Comparison of ENCODE assay signal across 1 cellular context in the genomic region with DNA sequence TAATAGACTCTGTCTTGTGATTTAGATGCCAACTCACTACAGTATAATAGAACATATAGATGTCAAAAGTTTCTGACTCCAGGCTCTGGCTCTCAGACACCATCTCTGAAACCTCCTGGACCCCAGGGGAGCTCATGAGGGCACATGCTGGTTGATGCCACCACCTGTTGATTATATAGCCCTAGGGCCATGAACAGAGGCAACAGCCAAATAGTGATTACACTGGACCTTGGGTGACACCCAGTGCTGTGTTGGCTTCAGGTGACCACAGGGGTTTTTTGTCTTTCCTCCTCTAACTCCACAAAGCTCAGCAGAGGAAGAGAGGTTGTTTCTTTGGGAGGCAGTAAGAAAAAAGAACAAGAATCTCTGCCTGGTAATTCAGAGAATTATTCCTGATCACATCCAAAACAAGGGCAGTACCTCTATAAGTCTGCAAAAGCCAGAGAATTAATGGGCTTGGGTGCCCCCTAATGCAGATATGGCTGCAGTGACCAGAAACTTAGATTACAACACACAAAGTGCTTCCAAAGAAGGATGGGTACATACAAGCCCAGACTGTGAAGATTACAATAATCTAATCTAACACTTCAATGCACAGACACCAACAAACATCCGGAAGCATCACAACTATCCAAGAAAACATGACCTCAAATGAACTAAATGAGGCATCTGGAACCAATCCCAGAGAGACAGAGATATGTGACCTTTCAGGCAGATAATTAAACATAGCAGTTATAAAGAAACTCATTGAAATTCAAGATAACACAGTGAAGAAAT.
TF ChIP-seq lines count a peak whose summit lies in the region.

No MANE protein-coding gene starts in this region.

TF ChIP-seq in HCT116, 20 proteins besides CTCF, POLR2A, EP300 and RAD21 (continued from another document):
- TF ChIP-seq, protein P1, sequence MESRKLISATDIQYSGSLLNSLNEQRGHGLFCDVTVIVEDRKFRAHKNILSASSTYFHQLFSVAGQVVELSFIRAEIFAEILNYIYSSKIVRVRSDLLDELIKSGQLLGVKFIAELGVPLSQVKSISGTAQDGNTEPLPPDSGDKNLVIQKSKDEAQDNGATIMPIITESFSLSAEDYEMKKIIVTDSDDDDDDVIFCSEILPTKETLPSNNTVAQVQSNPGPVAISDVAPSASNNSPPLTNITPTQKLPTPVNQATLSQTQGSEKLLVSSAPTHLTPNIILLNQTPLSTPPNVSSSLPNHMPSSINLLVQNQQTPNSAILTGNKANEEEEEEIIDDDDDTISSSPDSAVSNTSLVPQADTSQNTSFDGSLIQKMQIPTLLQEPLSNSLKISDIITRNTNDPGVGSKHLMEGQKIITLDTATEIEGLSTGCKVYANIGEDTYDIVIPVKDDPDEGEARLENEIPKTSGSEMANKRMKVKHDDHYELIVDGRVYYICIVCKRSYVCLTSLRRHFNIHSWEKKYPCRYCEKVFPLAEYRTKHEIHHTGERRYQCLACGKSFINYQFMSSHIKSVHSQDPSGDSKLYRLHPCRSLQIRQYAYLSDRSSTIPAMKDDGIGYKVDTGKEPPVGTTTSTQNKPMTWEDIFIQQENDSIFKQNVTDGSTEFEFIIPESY (IDR thresholded peaks at IDR 0.05; ENCODE audit: extremely low read depth, insufficient replicate concordance, low read length), result no peak
- no peak for TF ChIP-seq EZH2phosphoT487 (IDR thresholded peaks at IDR 0.05; ENCODE audit: borderline replicate concordance)
- TF ChIP-seq JUND (IDR thresholded peaks at IDR 0.05), result no peak
- TF ChIP-seq, protein P2, sequence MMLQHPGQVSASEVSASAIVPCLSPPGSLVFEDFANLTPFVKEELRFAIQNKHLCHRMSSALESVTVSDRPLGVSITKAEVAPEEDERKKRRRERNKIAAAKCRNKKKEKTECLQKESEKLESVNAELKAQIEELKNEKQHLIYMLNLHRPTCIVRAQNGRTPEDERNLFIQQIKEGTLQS (IDR thresholded peaks at IDR 0.05), result no peak
